ENCODE assay signal across 18 cellular contexts in genomic region chr10:116769368-116769767, GRCh38.
"Had no signal": no experiment of that assay in that cellular context is flagged by ENCODE, and none has a peak within 500 bp of the region (broad histone marks: within the 10 kb centered on the region; RNA-seq: fewer than 3 reads in every experiment).

No MANE protein-coding gene starts in this region.

- H3K36me3 ChIP-seq: colonic mucosa, gastrocnemius medialis, heart right ventricle, neutrophil, tibial nerve had no signal

- H3K36me3 Mint-ChIP-seq: mesothelial cell of epicardium; stimulated activated effector memory CD8-positive, alpha-beta T cell treated with anti-CD3 and anti-CD28 coated beads, Interleukin-12 subunit alpha, Interleukin-12 subunit beta, amount 100 ng/mL, for 72 hours had no signal

- H3K9me3 Mint-ChIP-seq: stimulated activated effector memory CD8-positive, alpha-beta T cell treated with anti-CD3 and anti-CD28 coated beads, Interleukin-12 subunit alpha, Interleukin-12 subunit beta, amount 100 ng/mL, for 72 hours; stimulated activated naive CD8-positive, alpha-beta T cell treated with anti-CD3 and anti-CD28 coated beads, Interleukin-15, Interleukin-2, amounts not matched to agents 100 ng/mL and 50 ng/mL, for 24 hours had no signal

- H3K27ac Mint-ChIP-seq: mesothelial cell of epicardium; nephron progenitor cell; stimulated activated effector memory CD8-positive, alpha-beta T cell treated with anti-CD3 and anti-CD28 coated beads, Interleukin-12 subunit alpha, Interleukin-12 subunit beta, amount 100 ng/mL, for 72 hours; stimulated activated naive CD8-positive, alpha-beta T cell treated with anti-CD3 and anti-CD28 coated beads, Interleukin-15, Interleukin-2, amounts not matched to agents 100 ng/mL and 50 ng/mL, for 24 hours had no signal

- H3K27ac ChIP-seq: colonic mucosa, neutrophil, testis had no signal

- H3K27me3 ChIP-seq: colonic mucosa, gastrocnemius medialis, testis, tibial nerve had no signal

- H3K4me1 ChIP-seq: gastrocnemius medialis had no signal

- H3K9me3 ChIP-seq: colonic mucosa, gastrocnemius medialis, neutrophil, testis, tibial nerve had no signal

- DNase-seq: cerebellar nuclear complex; colonic mucosa; effector CD4-positive, alpha-beta T cell; gastrocnemius medialis; heart right ventricle; hypothalamus; mammary epithelial cell; nephron progenitor cell; posterior cingulate gyrus; stimulated activated CD4-positive, alpha-beta T cell treated with anti-CD3 and anti-CD28 coated beads, Interleukin-2, amount 100 ng/mL, for 48 hours; stimulated activated CD8-positive, alpha-beta memory T cell treated with anti-CD3 and anti-CD28 coated beads, Interleukin-4, amount 100 ng/mL, for 48 hours; testis had no signal

- H3K4me2 ChIP-seq: smooth muscle cell had no signal

- H3K4me3 ChIP-seq: colonic mucosa, gastrocnemius medialis, heart right ventricle, smooth muscle cell, testis, tibial nerve had no signal

- H3K4me3 Mint-ChIP-seq: mesothelial cell of epicardium; nephron progenitor cell; stimulated activated effector memory CD8-positive, alpha-beta T cell treated with anti-CD3 and anti-CD28 coated beads, Interleukin-12 subunit alpha, Interleukin-12 subunit beta, amount 100 ng/mL, for 72 hours; stimulated activated naive CD8-positive, alpha-beta T cell treated with anti-CD3 and anti-CD28 coated beads, Interleukin-15, Interleukin-2, amounts not matched to agents 100 ng/mL and 50 ng/mL, for 24 hours had no signal

- ATAC-seq: gastrocnemius medialis; stimulated activated effector memory CD8-positive, alpha-beta T cell treated with anti-CD3 and anti-CD28 coated beads, Interleukin-12 subunit alpha, Interleukin-12 subunit beta, amount 100 ng/mL, for 72 hours had no signal

- H3K4me1 Mint-ChIP-seq: stimulated activated effector memory CD8-positive, alpha-beta T cell treated with anti-CD3 and anti-CD28 coated beads, Interleukin-12 subunit alpha, Interleukin-12 subunit beta, amount 100 ng/mL, for 72 hours had no signal
